26 cellular contexts compared by ENCODE assay signal in genomic region chr16:3168706-3169105, GRCh38. TPM values are rescaled to one million over a fixed set of nuclear protein-coding genes. Genes with fewer than 3 reads are reported as not detected.
DNase-seq lines count a peak whose midpoint lies in the region; ATAC-seq, FAIRE-seq and TF ChIP-seq lines count a peak whose summit lies in the region.
"Had no signal": no experiment of that assay in that cellular context is flagged by ENCODE, and none has a peak within 500 bp of the region (broad histone marks: within the 10 kb centered on the region; RNA-seq: fewer than 3 reads in every experiment).

No MANE protein-coding gene starts in this region.

- H3K4me1 Mint-ChIP-seq in type B pancreatic cell (ENCODE audit: unreplicated experiment): peaks cover 2% of the 10 kb centered on the region

- H3K36me3 ChIP-seq in bronchial epithelial cell (ENCODE audit: control insufficient read depth, insufficient read depth, low read length): no peaks in the 10 kb centered on the region
- H3K36me3 ChIP-seq: BE2C, BLaER1 had no signal

- peak; percentile 21 for ATAC-seq in esophagus mucosa

- peak; percentile 73 for DNase-seq in Caki2 (ENCODE audit: low read depth)
- DNase-seq in bronchial epithelial cell (ENCODE audit: low read depth): peak; percentile 38
- no peak for DNase-seq in type B pancreatic cell (ENCODE audit: extremely low spot score, unreplicated experiment)
- DNase-seq in midbrain (lab: John Stamatoyannopoulos, UW): no peak
- no peak for DNase-seq in NCI-H2171 (lab: John Stamatoyannopoulos, UW)
- DNase-seq in stimulated activated CD4-positive, alpha-beta T cell treated with anti-CD3 and anti-CD28 coated beads, Interleukin-4, amount 100 ng/mL, for 24 hours: no peak
- DNase-seq: 8988T; ACHN; BE2C; C1 segment of cervical spinal cord; Calu3; CD4-positive, alpha-beta memory T cell; CD4-positive, CD25-positive, alpha-beta regulatory T cell; CD8-positive, alpha-beta memory T cell; COR-L47; DMS79 treated with DMSO at 0.1 percent for 48 hours; GF-D8 had no signal

- in situ Hi-C loops in Caki2 (cut with HindIII; ENCODE audit: low pct_unique_long_range_greater_than_20kb, low sequenced_read_pairs): no loop called here

- peak overlapping the region; percentile 43 for H3K27ac Mint-ChIP-seq in type B pancreatic cell
- H3K27ac Mint-ChIP-seq: CD14-positive monocyte; CD4-positive, alpha-beta memory T cell; CD4-positive, CD25-positive, alpha-beta regulatory T cell had no signal

- no peaks in the 10 kb centered on the region for H3K9me3 Mint-ChIP-seq in type B pancreatic cell
- H3K9me3 Mint-ChIP-seq: CD4-positive, alpha-beta memory T cell; CD8-positive, alpha-beta memory T cell had no signal

- H3K4me3 Mint-ChIP-seq in type B pancreatic cell: no peak overlapping the region
- H3K4me3 Mint-ChIP-seq: CD4-positive, alpha-beta memory T cell had no signal

- FAIRE-seq in bronchial epithelial cell (lab: Jason Lieb, UNC): no peak
- FAIRE-seq: A204.1, D721Med, G401.6, GM12891, GM19239 had no signal

- peaks cover 62% of the 10 kb centered on the region for H3K27me3 Mint-ChIP-seq in type B pancreatic cell

- no peaks in the 10 kb centered on the region for H3K27me3 ChIP-seq in bronchial epithelial cell (ENCODE audit: control insufficient read depth, insufficient read depth, low read length)

- no peaks in the 10 kb centered on the region for H3K36me3 Mint-ChIP-seq in type B pancreatic cell
- H3K36me3 Mint-ChIP-seq: CD4-positive, CD25-positive, alpha-beta regulatory T cell; CD8-positive, alpha-beta memory T cell had no signal

- H3K4me3 ChIP-seq in bronchial epithelial cell (ENCODE audit: low read depth, low read length): no peak overlapping the region
- H3K4me3 ChIP-seq: BLaER1 had no signal

- TF ChIP-seq CTCF in bronchial epithelial cell (IDR thresholded peaks at IDR 0.05; ENCODE audit: insufficient read depth, low read length, severe bottlenecking): no peak
- no peak for TF ChIP-seq CTCF in type B pancreatic cell (conservative IDR thresholded peaks at IDR 0.05)

RNA-seq across cellular contexts. Expression of gene OR1F1, which starts 19.3 kb away (rescaled TPM):
- not detected in 2 replicates for total RNA-seq in Caki2 (2014; rRNA removed; shearing (Covaris generic); ENCODE audit: low replicate concordance)
- total RNA-seq in bronchial epithelial cell (not detected in 2 replicates), esophagus mucosa (not detected), type B pancreatic cell (ENCODE audit: low replicate concordance) (0.34 TPM in 1 of 2 replicates, not detected in the other)
- total RNA-seq: A673; CD4-positive, CD25-positive, alpha-beta regulatory T cell; CD8-positive, alpha-beta memory T cell had no signal

RNA-seq across cellular contexts. Expression of gene ZNF213, which starts 33.9 kb away (rescaled TPM):
- total RNA-seq in Caki2 (2014; rRNA removed; shearing (Covaris generic); ENCODE audit: low replicate concordance): 2.6 and 4.8 TPM in 2 replicates
- total RNA-seq in bronchial epithelial cell: 7.6 and 10.6 TPM in 2 replicates
- total RNA-seq in esophagus mucosa: 9.7 TPM
- total RNA-seq in type B pancreatic cell (ENCODE audit: low replicate concordance): 11.6 and 13.3 TPM in 2 replicates

RNA-seq across cellular contexts. Expression of gene ZNF205, which starts 56.3 kb away (rescaled TPM):
- total RNA-seq in Caki2 (2014; rRNA removed; shearing (Covaris generic); ENCODE audit: low replicate concordance): 20.0 and 28.4 TPM in 2 replicates
- total RNA-seq in bronchial epithelial cell: 17.5 and 22.4 TPM in 2 replicates
- 5.6 TPM for total RNA-seq in esophagus mucosa
- 15.0 and 18.2 TPM in 2 replicates for total RNA-seq in type B pancreatic cell (ENCODE audit: low replicate concordance)
- total RNA-seq: CD4-positive, alpha-beta memory T cell; CD4-positive, CD25-positive, alpha-beta regulatory T cell had no signal

Comparison
In these comparisons a context has a peak if more than half of its experiments do, and no peak if none do; other contexts are left out.
1. DNase-seq: peak in Caki2 (single experiment) and bronchial epithelial cell (single experiment); none in type B pancreatic cell (single experiment), midbrain (single experiment), NCI-H2171 (single experiment) and stimulated activated CD4-positive, alpha-beta T cell treated with anti-CD3 and anti-CD28 coated beads, Interleukin-4, amount 100 ng/mL, for 24 hours (single experiment).